ENCODE assay signal across 23 cellular contexts in genomic region chr2:122519806-122520205, GRCh38.
"Had no signal": no experiment of that assay in that cellular context is flagged by ENCODE, and none has a peak within 500 bp of the region (broad histone marks: within the 10 kb centered on the region; RNA-seq: fewer than 3 reads in every experiment).

No MANE protein-coding gene starts in this region.

- H3K27ac Mint-ChIP-seq: activated T-cell treated with anti-CD3 and anti-CD28 coated beads, Interleukin-2, amount 50 U/mL, for 24 hours; activated T-helper 17 cell treated with anti-CD3 and anti-CD28 coated beads, Interleukin-2, amount 50 U/mL, for 72 hours; brain; memory B cell; nephron; stimulated activated naive B cell treated with anti-CD40 and anti-IgM and Interleukin-4, amounts not matched to agents 10 μg/mL and 1 μg/mL and 100 μg/mL, for 72 hours had no signal

- H3K27me3 ChIP-seq: esophagus squamous epithelium, gastrocnemius medialis, sigmoid colon, upper lobe of right lung had no signal

- H3K27ac ChIP-seq: esophagus squamous epithelium, gastrocnemius medialis, parathyroid adenoma, sigmoid colon, upper lobe of right lung, VCaP had no signal

- H3K9me3 ChIP-seq: esophagus squamous epithelium, gastrocnemius medialis, sigmoid colon, upper lobe of right lung had no signal

- H3K4me3 Mint-ChIP-seq: activated T-cell treated with anti-CD3 and anti-CD28 coated beads, Interleukin-2, amount 50 U/mL, for 24 hours; activated T-helper 17 cell treated with anti-CD3 and anti-CD28 coated beads, Interleukin-2, amount 50 U/mL, for 72 hours; brain; central memory CD8-positive, alpha-beta T cell; memory B cell; nephron; stimulated activated naive B cell treated with anti-CD40 and anti-IgM and Interleukin-4, amounts not matched to agents 10 μg/mL and 1 μg/mL and 100 μg/mL, for 72 hours had no signal

- DNase-seq: activated CD4-positive, alpha-beta T cell treated with anti-CD3 and anti-CD28 coated beads for 1 hour; activated CD8-positive, alpha-beta memory T cell treated with anti-CD3 and anti-CD28 coated beads, Interleukin-2, amount 50 U/mL, for 4 hours; activated T-cell treated with anti-CD3 and anti-CD28 coated beads, Interleukin-2, amount 50 U/mL, for 24 hours; aorta; effector memory CD4-positive, alpha-beta T cell; esophagus squamous epithelium; gastrocnemius medialis; hypothalamus; left ventricle myocardium superior; nucleus accumbens; sigmoid colon; stimulated activated CD4-positive, alpha-beta T cell treated with anti-CD3 and anti-CD28 coated beads, Interleukin-2, amount 100 ng/mL, for 48 hours; stimulated activated CD8-positive, alpha-beta memory T cell treated with anti-CD3 and anti-CD28 coated beads, Interleukin-4, amount 100 ng/mL, for 48 hours; stimulated activated naive B cell treated with anti-CD40 and anti-IgM and Interleukin-4, amounts not matched to agents 10 μg/mL and 1 μg/mL and 100 μg/mL, for 72 hours; upper lobe of right lung had no signal

- H3K27me3 Mint-ChIP-seq: activated T-cell treated with anti-CD3 and anti-CD28 coated beads, Interleukin-2, amount 50 U/mL, for 24 hours; activated T-helper 17 cell treated with anti-CD3 and anti-CD28 coated beads, Interleukin-2, amount 50 U/mL, for 72 hours; brain; central memory CD8-positive, alpha-beta T cell; memory B cell; stimulated activated naive B cell treated with anti-CD40 and anti-IgM and Interleukin-4, amounts not matched to agents 10 μg/mL and 1 μg/mL and 100 μg/mL, for 72 hours had no signal

- H3K36me3 Mint-ChIP-seq: activated naive CD4-positive, alpha-beta T cell treated with anti-CD3 and anti-CD28 coated beads, Interleukin-2, amount 50 U/mL, for 72 hours; brain; memory B cell; stimulated activated naive B cell treated with anti-CD40 and anti-IgM and Interleukin-4, amounts not matched to agents 10 μg/mL and 1 μg/mL and 100 μg/mL, for 72 hours had no signal

- H3K9me3 Mint-ChIP-seq: activated T-helper 17 cell treated with anti-CD3 and anti-CD28 coated beads, Interleukin-2, amount 50 U/mL, for 72 hours; brain; nephron; stimulated activated naive B cell treated with anti-CD40 and anti-IgM and Interleukin-4, amounts not matched to agents 10 μg/mL and 1 μg/mL and 100 μg/mL, for 72 hours had no signal

- H3K9ac ChIP-seq: parathyroid adenoma had no signal

- ATAC-seq: activated naive CD4-positive, alpha-beta T cell treated with anti-CD3 and anti-CD28 coated beads, Interleukin-2, amount 50 U/mL, for 72 hours; activated T-helper 17 cell treated with anti-CD3 and anti-CD28 coated beads, Interleukin-2, amount 50 U/mL, for 72 hours; gastrocnemius medialis; left ventricle myocardium superior; stimulated activated naive B cell treated with anti-CD40 and anti-IgM and Interleukin-4, amounts not matched to agents 10 μg/mL and 1 μg/mL and 100 μg/mL, for 72 hours; upper lobe of right lung had no signal

- H3K4me1 ChIP-seq: esophagus squamous epithelium, gastrocnemius medialis, upper lobe of right lung had no signal

- H2AFZ ChIP-seq: parathyroid adenoma had no signal

- H3K36me3 ChIP-seq: esophagus squamous epithelium, gastrocnemius medialis, sigmoid colon, upper lobe of right lung had no signal

- H3K4me3 ChIP-seq: esophagus squamous epithelium, gastrocnemius medialis, sigmoid colon, upper lobe of right lung had no signal

- H3K4me1 Mint-ChIP-seq: activated T-helper 17 cell treated with anti-CD3 and anti-CD28 coated beads, Interleukin-2, amount 50 U/mL, for 72 hours; central memory CD8-positive, alpha-beta T cell; memory B cell; stimulated activated naive B cell treated with anti-CD40 and anti-IgM and Interleukin-4, amounts not matched to agents 10 μg/mL and 1 μg/mL and 100 μg/mL, for 72 hours had no signal
